ENCODE assay signal across 8 cellular contexts in the genomic region with DNA sequence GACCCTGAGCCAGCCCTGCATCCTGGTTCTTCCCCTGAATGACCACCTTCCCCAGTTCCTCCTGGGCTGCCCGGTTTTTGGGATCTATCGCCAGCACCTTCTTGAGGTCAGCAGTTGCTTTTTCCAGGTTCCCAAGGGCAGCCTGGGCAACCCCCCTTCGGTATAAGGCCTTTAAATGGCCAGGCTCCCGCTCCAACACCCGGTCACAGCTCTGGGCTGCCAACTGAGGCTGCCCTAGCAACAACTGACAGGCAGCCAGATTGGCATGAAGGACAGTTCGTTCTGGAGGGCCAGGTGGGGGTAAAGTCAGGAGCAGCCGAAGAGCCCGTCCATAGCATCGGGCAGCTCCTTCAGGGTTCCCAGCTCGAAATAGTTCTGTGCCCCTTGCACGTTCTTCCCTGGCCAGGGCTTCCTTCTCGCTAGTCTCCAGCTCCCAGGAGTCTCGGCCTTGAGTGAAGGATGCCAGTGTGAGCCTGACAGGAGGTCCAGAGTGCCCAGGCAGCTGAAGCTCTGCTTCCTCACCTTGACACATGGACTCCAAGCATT. TPM values are rescaled to one million over a fixed set of nuclear protein-coding genes. Genes with fewer than 3 reads are reported as not detected.
DNase-seq lines count a peak whose midpoint lies in the region; ATAC-seq and TF ChIP-seq lines count a peak whose summit lies in the region.

No MANE protein-coding gene starts in this region.

- H3K27me3 Mint-ChIP-seq in naive B cell = peaks cover 3 to 4% (median 4%) of the 10 kb centered on the region in 3 donors

- H4K20me1 ChIP-seq in Karpas-422 (ENCODE audit: insufficient read depth, low read depth, low read length) = no peaks in the 10 kb centered on the region

- ATAC-seq in naive B cell (ENCODE audit: low read depth in 2 of 2) = no peak

- peak overlapping the region; percentile 84 for H3K4me3 ChIP-seq in ACC112 (ENCODE audit: low read depth, low read length)
- H3K4me3 ChIP-seq in Karpas-422 (ENCODE audit: low read length) = peak overlapping the region; percentile 99
- H3K4me3 ChIP-seq in colonic mucosa = peak overlapping the region; percentile 33

- no peak for DNase-seq in Karpas-422
- no peak for DNase-seq in colonic mucosa
- DNase-seq in naive B cell = no peak
- DNase-seq in DMS153 treated with DMSO at 0.1 percent for 48 hours (lab: John Stamatoyannopoulos, UW; ENCODE audit: unreplicated experiment) = no peak
- no peak for DNase-seq in iPS-NIHi11 (ENCODE audit: low spot score)
- no peak for DNase-seq in GDM1 (lab: John Stamatoyannopoulos, UW)
- DNase-seq in NCI-H146 treated with DMSO at 0.1 percent for 48 hours (lab: John Stamatoyannopoulos, UW; ENCODE audit: unreplicated experiment) = no peak

- H3K79me2 ChIP-seq in ACC112 (ENCODE audit: control insufficient read depth, insufficient read depth, low read length, unreplicated experiment) (peaks cover 24% of the 10 kb centered on the region), Karpas-422 (ENCODE audit: low read length) (peaks cover 44% of the 10 kb centered on the region)

- H3K36me3 ChIP-seq in ACC112 (ENCODE audit: insufficient read depth, low read length) (no peaks in the 10 kb centered on the region), Karpas-422 (ENCODE audit: insufficient read depth, low read length) (no peaks in the 10 kb centered on the region; the same call in 1 of the 2 replicates), colonic mucosa (no peaks in the 10 kb centered on the region)

- intact Hi-C loops in colonic mucosa (cut with DNase I) = no loop called here

- peaks cover 0 to 2% (median 0%) of the 10 kb centered on the region in 7 donors for H3K9me3 Mint-ChIP-seq in naive B cell

- H3K9me2 ChIP-seq in Karpas-422 (replicated peaks; ENCODE audit: insufficient read depth, low read length) = no peaks in the 10 kb centered on the region

- no peaks in the 10 kb centered on the region for H3K9me3 ChIP-seq in Karpas-422 (ENCODE audit: low read length)
- no peaks in the 10 kb centered on the region for H3K9me3 ChIP-seq in colonic mucosa

- peaks cover 39 to 55% (median 53%) of the 10 kb centered on the region in 3 donors for H3K4me1 Mint-ChIP-seq in naive B cell

- peak overlapping the region; percentile 76 for H3K4me2 ChIP-seq in Karpas-422 (ENCODE audit: low read depth, low read length, poor library complexity, severe bottlenecking)

- H3K27me3 ChIP-seq in ACC112 (ENCODE audit: insufficient read depth, low read length) (no peaks in the 10 kb centered on the region), Karpas-422 (ENCODE audit: low read length) (no peaks in the 10 kb centered on the region), colonic mucosa (no peaks in the 10 kb centered on the region)

- peak overlapping the region in 7 of 8 donors; percentile 99 to 100 (median 99) for H3K4me3 Mint-ChIP-seq in naive B cell

- TF ChIP-seq CTCF in colonic mucosa (IDR thresholded peaks at IDR 0.05) = no peak

- H3K4me1 ChIP-seq in ACC112 (ENCODE audit: control insufficient read depth, insufficient read depth, low read length, unreplicated experiment) (peaks cover 21% of the 10 kb centered on the region), Karpas-422 (ENCODE audit: low read length) (peaks cover 30% of the 10 kb centered on the region), colonic mucosa (peaks cover 21% of the 10 kb centered on the region)

- H3K9ac ChIP-seq in Karpas-422 (ENCODE audit: low read length) = peak overlapping the region; percentile 78
- peak overlapping the region; percentile 13 to 90 for H3K9ac ChIP-seq in colonic mucosa (ENCODE audit: low read depth in 2 of 2, low read length in 2 of 2)

- peak overlapping the region; percentile 28 for H3K27ac ChIP-seq in ACC112 (ENCODE audit: low read depth, low read length)
- peak overlapping the region; percentile 11; the same call in 1 of the 2 replicates for H3K27ac ChIP-seq in Karpas-422 (ENCODE audit: low read length)
- peak overlapping the region; percentile 75 for H3K27ac ChIP-seq in colonic mucosa

- H3K36me3 Mint-ChIP-seq in naive B cell = peaks cover 0 to 18% of the 10 kb centered on the region in 2 donors

- H2AFZ ChIP-seq in ACC112 (ENCODE audit: low read length, unreplicated experiment) (no peak overlapping the region), Karpas-422 (ENCODE audit: low read length) (no peak overlapping the region)

- peak overlapping the region in 5 of 6 donors; percentile 33 to 98 (median 96) for H3K27ac Mint-ChIP-seq in naive B cell

RNA-seq across cellular contexts. Expression of gene ATF6B, which starts 0.8 kb away (rescaled TPM):
- total RNA-seq in Karpas-422 (2014; rRNA removed; shearing (Covaris generic); ENCODE audit: low replicate concordance) = 51.3 and 62.5 TPM in 2 replicates
- total RNA-seq in colonic mucosa = 100 to 1,000 TPM in 1 of 2 donors, 10 to 100 TPM in 1; 83.3 to 131 TPM
- 10 to 100 TPM; 25.7 to 35.0 (median 32.4) TPM for polyA plus RNA-seq in naive B cell (ENCODE audit: low read depth in 6 of 6)

RNA-seq across cellular contexts. Expression of gene FKBPL, which starts 1.3 kb away (rescaled TPM):
- total RNA-seq in Karpas-422 (2014; rRNA removed; shearing (Covaris generic); ENCODE audit: low replicate concordance) = 7.0 and 12.4 TPM in 2 replicates
- total RNA-seq in colonic mucosa = 1 to 10 TPM; 5.2 to 8.1 TPM
- 1 to 10 TPM in 5 of 6 donors, not detected in 1; 1.0 to 3.4 (median 1.6) TPM for polyA plus RNA-seq in naive B cell (ENCODE audit: low read depth in 6 of 6)

RNA-seq across cellular contexts. Expression of gene TNXB, which starts 19.7 kb away (rescaled TPM):
- total RNA-seq in Karpas-422 (2014; rRNA removed; shearing (Covaris generic); ENCODE audit: low replicate concordance) = 0.22 and 2.1 TPM in 2 replicates
- total RNA-seq in colonic mucosa = 10 to 100 TPM in 1 of 2 donors, 1 to 10 TPM in 1; 7.3 to 20.1 TPM
- polyA plus RNA-seq in naive B cell (ENCODE audit: low read depth in 6 of 6) = under 1 TPM in 2 of 6 donors, not detected in 4; 0.23 to 0.44 TPM

RNA-seq across cellular contexts. Expression of gene PRRT1, which starts 22.9 kb away (rescaled TPM):
- 0.29 and 0.75 TPM in 2 replicates for total RNA-seq in Karpas-422 (2014; rRNA removed; shearing (Covaris generic); ENCODE audit: low replicate concordance)
- under 1 TPM; 0.72 to 0.90 TPM for total RNA-seq in colonic mucosa
- not detected for polyA plus RNA-seq in naive B cell (ENCODE audit: low read depth in 6 of 6)

RNA-seq across cellular contexts. Expression of gene PPT2, which starts 25.1 kb away (rescaled TPM):
- total RNA-seq in Karpas-422 (2014; rRNA removed; shearing (Covaris generic); ENCODE audit: low replicate concordance) = 14.4 and 27.9 TPM in 2 replicates
- 10 to 100 TPM; 18.4 to 21.0 TPM for total RNA-seq in colonic mucosa
- 1 to 10 TPM in 4 of 6 donors, under 1 TPM in 1, not detected in 1; 0.96 to 3.0 (median 2.0) TPM for polyA plus RNA-seq in naive B cell (ENCODE audit: low read depth in 6 of 6)

Comparison
In these comparisons a context has a peak if more than half of its experiments do, and no peak if none do; other contexts are left out.
1. H3K27ac ChIP-seq: peak in every context shown above with its lines; median percentile 75 in colonic mucosa; 28 in ACC112; 11 in Karpas-422.
2. H3K4me3 ChIP-seq: peak in every context shown above with its lines; median percentile 99 in Karpas-422; 84 in ACC112; 33 in colonic mucosa.